Comparison of ENCODE assay signal across 13 cellular contexts in the genomic region with DNA sequence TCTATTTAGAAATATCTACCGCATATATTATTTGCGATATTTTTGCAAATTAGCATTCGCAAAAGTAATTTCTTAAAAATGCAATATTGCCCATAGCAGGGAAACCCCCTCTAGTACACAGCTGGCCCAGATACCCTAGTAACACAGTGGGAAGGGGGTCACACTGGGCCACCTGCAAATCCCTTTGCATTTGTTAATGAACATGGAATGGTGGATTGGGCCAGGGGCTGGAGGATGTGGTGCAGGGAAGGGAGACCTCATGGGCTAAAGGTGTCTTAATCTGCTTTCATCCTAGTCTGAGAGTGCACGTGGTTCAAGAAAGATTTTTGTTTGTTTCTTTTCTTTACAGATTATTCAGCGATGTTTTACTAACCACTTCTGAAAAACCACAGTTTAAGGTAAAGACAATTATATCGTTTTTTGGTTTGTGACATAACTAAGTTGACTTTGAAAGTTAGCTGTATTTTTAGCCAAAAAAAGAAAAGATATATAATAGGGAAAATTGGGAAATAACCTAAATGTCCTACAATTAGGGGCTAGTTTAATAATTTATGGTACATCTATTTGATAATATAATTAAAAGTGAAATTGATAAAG.
"Had no signal": no experiment of that assay in that cellular context is flagged by ENCODE, and none has a peak within 500 bp of the region (broad histone marks: within the 10 kb centered on the region; RNA-seq: fewer than 3 reads in every experiment).

No MANE protein-coding gene starts in this region.

- H3K4me3 ChIP-seq: prostate gland, right lobe of liver, spleen, upper lobe of left lung had no signal

- DNase-seq: activated CD4-positive, alpha-beta memory T cell treated with anti-CD3 and anti-CD28 coated beads, Interleukin-2, amount 10 ng/mL, durations not matched to agents 7 days and 5 days; activated CD4-positive, alpha-beta T cell treated with anti-CD3 and anti-CD28 coated beads for 36 hours; activated naive CD8-positive, alpha-beta T cell treated with anti-CD3 and anti-CD28 coated beads, Interleukin-2, amount 10 ng/mL, durations not matched to agents 7 days and 5 days; activated T-cell treated with anti-CD3 and anti-CD28 coated beads, Interleukin-2, amount 50 U/mL, for 72 hours; aorta; effector CD8-positive, alpha-beta T cell; right lobe of liver; spleen; stimulated activated CD4-positive, alpha-beta T cell treated with anti-CD3 and anti-CD28 coated beads, Interleukin-1b, Interleukin-23, amount 100 ng/mL, for 48 hours; stimulated activated naive CD4-positive, alpha-beta T cell; upper lobe of left lung had no signal

- H3K36me3 ChIP-seq: prostate gland had no signal

- FAIRE-seq: bronchial epithelial cell had no signal

- H3K27ac ChIP-seq: prostate gland, right lobe of liver, spleen, upper lobe of left lung had no signal

- H3K9me3 ChIP-seq: prostate gland, right lobe of liver, spleen, upper lobe of left lung had no signal

- H3K27me3 ChIP-seq: right lobe of liver, spleen, upper lobe of left lung had no signal
